11 cellular contexts compared by ENCODE assay signal in the genomic region with DNA sequence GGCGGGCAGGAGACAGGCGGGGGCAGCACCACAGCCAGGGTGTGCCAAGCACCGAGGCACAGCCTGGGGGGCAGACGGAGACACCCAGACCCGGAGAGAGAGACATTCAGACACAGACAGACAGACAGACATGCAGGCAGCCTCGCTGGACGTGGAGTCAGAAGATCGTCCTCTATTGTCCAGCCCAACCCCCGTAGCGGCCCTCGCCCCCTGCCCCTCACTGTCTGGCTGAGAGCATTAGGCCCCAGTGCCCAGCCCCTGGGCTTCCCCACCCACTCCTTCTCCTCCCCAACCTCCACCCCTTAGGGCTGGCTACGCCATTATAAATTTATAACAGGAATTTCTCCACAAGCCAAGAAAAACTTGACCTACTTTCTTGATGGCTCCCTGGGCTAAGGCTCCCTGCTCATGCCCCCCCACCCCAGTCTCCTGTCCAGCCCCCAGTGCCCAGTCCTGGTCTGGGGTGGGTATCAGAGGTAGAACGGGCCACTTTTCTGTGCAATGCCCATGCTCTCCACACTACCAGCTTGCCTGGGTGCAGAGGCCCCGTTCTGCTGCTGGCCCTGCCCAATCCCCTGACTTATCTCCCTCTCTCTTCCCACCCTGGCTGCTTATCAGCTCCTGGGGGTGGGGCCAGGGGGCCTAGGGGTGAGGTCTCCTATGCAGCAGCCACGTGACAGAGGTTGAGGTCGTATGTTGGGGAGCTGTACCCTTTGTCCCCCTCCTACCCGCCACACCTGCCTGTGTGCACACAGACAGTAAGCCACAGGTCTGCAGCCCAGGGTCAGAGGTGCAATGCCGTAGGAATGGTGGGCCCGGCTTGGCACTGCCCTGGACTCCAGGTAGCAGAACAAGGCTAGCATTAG. TPM values are rescaled to one million over a fixed set of nuclear protein-coding genes. Genes with fewer than 3 reads are reported as not detected.
DNase-seq lines count a peak whose midpoint lies in the region; ATAC-seq and TF ChIP-seq lines count a peak whose summit lies in the region.
"Had no signal": no experiment of that assay in that cellular context is flagged by ENCODE, and none has a peak within 500 bp of the region (broad histone marks: within the 10 kb centered on the region; RNA-seq: fewer than 3 reads in every experiment).

No MANE protein-coding gene starts in this region.

- WGBS in mammary epithelial cell (ENCODE audit: low coverage, missing lambda C conversion rate): 20% methylated on average over 5 of the region's 19 CpGs

- intact Hi-C loops in mammary epithelial cell (cut with micrococcal nuclease): no loop called here

- H4K20me1 ChIP-seq in mammary epithelial cell (ENCODE audit: insufficient read depth, low read length): no peaks in the 10 kb centered on the region

- POLR2A ChIA-PET in activated CD4-positive, alpha-beta T cell treated with anti-CD3 and anti-CD28 coated beads, Interleukin-2, amount 10 ng/mL, durations not matched to agents 7 days and 5 days (lab: Charles Lee): no interaction called here

- no peaks in the 10 kb centered on the region for H3K79me2 ChIP-seq in mammary epithelial cell (ENCODE audit: insufficient read depth, low read length)

- no peak for DNase-seq in activated CD4-positive, alpha-beta T cell treated with anti-CD3 and anti-CD28 coated beads, Interleukin-2, amount 10 ng/mL, durations not matched to agents 7 days and 5 days
- DNase-seq in activated CD4-positive, alpha-beta T cell treated with anti-CD3 and anti-CD28 coated beads for 1 hour: no peak
- DNase-seq in mammary epithelial cell: no peak
- DNase-seq in type B pancreatic cell (ENCODE audit: extremely low spot score, unreplicated experiment): no peak
- no peak for DNase-seq in cerebellum (ENCODE audit: low spot score)
- DNase-seq in stimulated activated CD4-positive, alpha-beta T cell treated with anti-CD3 and anti-CD28 coated beads, Interleukin-12 subunit alpha, Interleukin-12 subunit beta, amount 100 ng/mL, for 4 hours: no peak
- DNase-seq: activated gamma-delta T cell treated with Interleukin-2 at 50 U/mL for 16 hours, KG1 had no signal

- H3K27ac ChIP-seq in mammary epithelial cell (ENCODE audit: insufficient read depth, low read depth, low read length): no peak overlapping the region

- BruUV-seq in mammary epithelial cell (replicated peaks; lab: Mats Ljungman, UMichigan): no TSS peak

- H2AFZ ChIP-seq in mammary epithelial cell (ENCODE audit: low read depth, low read length): peak overlapping the region; percentile 28

- H3K4me3 ChIP-seq in mammary epithelial cell (replicated peaks in 1 of 3; ENCODE audit: insufficient read depth in 1 of 3, low read depth in 2 of 3, low read length in 3 of 3): no peak overlapping the region
- H3K4me3 ChIP-seq in mucosa of stomach (ENCODE audit: low read length): no peak overlapping the region

- in situ Hi-C loops in mammary epithelial cell (cut with MboI; ENCODE audit: low sequenced_read_pairs in 2 of 2): no loop called here

- no peaks in the 10 kb centered on the region for H3K36me3 Mint-ChIP-seq in activated CD4-positive, alpha-beta T cell treated with anti-CD3 and anti-CD28 coated beads, Interleukin-2, amount 10 ng/mL, durations not matched to agents 7 days and 5 days (ENCODE audit: low read depth)
- no peaks in the 10 kb centered on the region for H3K36me3 Mint-ChIP-seq in type B pancreatic cell

- no peaks in the 10 kb centered on the region for H3K27me3 Mint-ChIP-seq in activated CD4-positive, alpha-beta T cell treated with anti-CD3 and anti-CD28 coated beads, Interleukin-2, amount 10 ng/mL, durations not matched to agents 7 days and 5 days
- H3K27me3 Mint-ChIP-seq in type B pancreatic cell: no peaks in the 10 kb centered on the region

- H3K4me2 ChIP-seq in mammary epithelial cell (ENCODE audit: insufficient read depth, low read depth, low read length): peak overlapping the region; percentile 29

- H3K9me3 Mint-ChIP-seq in activated CD4-positive, alpha-beta T cell treated with anti-CD3 and anti-CD28 coated beads, Interleukin-2, amount 10 ng/mL, durations not matched to agents 7 days and 5 days: no peaks in the 10 kb centered on the region
- H3K9me3 Mint-ChIP-seq in type B pancreatic cell: no peaks in the 10 kb centered on the region

- H3K9me3 ChIP-seq in mammary epithelial cell (replicated peaks; ENCODE audit: insufficient read depth, low read length): no peaks in the 10 kb centered on the region
- no peaks in the 10 kb centered on the region for H3K9me3 ChIP-seq in mucosa of stomach (ENCODE audit: control insufficient read depth, low read length)

- H3K27ac Mint-ChIP-seq in activated CD4-positive, alpha-beta T cell treated with anti-CD3 and anti-CD28 coated beads, Interleukin-2, amount 10 ng/mL, durations not matched to agents 7 days and 5 days: peak overlapping the region; percentile 19
- H3K27ac Mint-ChIP-seq in type B pancreatic cell: no peak overlapping the region

- no peak overlapping the region for H3K4me3 Mint-ChIP-seq in activated CD4-positive, alpha-beta T cell treated with anti-CD3 and anti-CD28 coated beads, Interleukin-2, amount 10 ng/mL, durations not matched to agents 7 days and 5 days
- H3K4me3 Mint-ChIP-seq in type B pancreatic cell: peak overlapping the region; percentile 25

- dilution Hi-C loops in mammary epithelial cell (cut with HindIII; ENCODE audit: low sequenced_read_pairs): loop anchor here (5.0 kb wide), 1 partner anchor 80 kb away; no protein-coding TSS in a partner anchor

- H3K36me3 ChIP-seq in mammary epithelial cell (ENCODE audit: insufficient read depth, low read length) (no peaks in the 10 kb centered on the region), mucosa of stomach (ENCODE audit: control insufficient read depth, insufficient read depth, low read length) (peaks cover 7% of the 10 kb centered on the region)

- H3K4me1 ChIP-seq in mammary epithelial cell (ENCODE audit: insufficient read depth, low read length) (peaks cover 55% of the 10 kb centered on the region), mucosa of stomach (ENCODE audit: control insufficient read depth, insufficient read depth, low read length) (peaks cover 92% of the 10 kb centered on the region)

- H3K9ac ChIP-seq in mammary epithelial cell (ENCODE audit: insufficient read depth, low read length): no peak overlapping the region
- H3K9ac ChIP-seq in mucosa of stomach (ENCODE audit: low read length): peak overlapping the region; percentile 77

- ATAC-seq in HG03460 (IDR thresholded peaks at IDR 0.05; ENCODE audit: unreplicated experiment): no peak

- H3K27me3 ChIP-seq in mammary epithelial cell (ENCODE audit: insufficient read depth, low read length): no peaks in the 10 kb centered on the region
- H3K27me3 ChIP-seq in mucosa of stomach (ENCODE audit: control insufficient read depth, insufficient read depth, low read length): no peaks in the 10 kb centered on the region

- CTCF ChIA-PET in activated CD4-positive, alpha-beta T cell treated with anti-CD3 and anti-CD28 coated beads, Interleukin-2, amount 10 ng/mL, durations not matched to agents 7 days and 5 days (lab: Charles Lee): interaction anchor here (0.6 to 4.6 kb wide), 4 partner anchors 8 to 99 kb away, joined by 3 to 74 read pairs (median 4); a partner anchor contains a TSS
- CTCF ChIA-PET in mammary epithelial cell (lab: Charles Lee; ENCODE audit: low non-redundant PET): no interaction called here

- TF ChIP-seq CTCF in mammary epithelial cell (conservative IDR thresholded peaks at IDR 0.05 in 1 of 2, IDR thresholded peaks at IDR 0.05 in 1 of 2; ENCODE audit: extremely low read depth in 1 of 2, insufficient read depth in 1 of 2, low read depth in 1 of 2, low read length in 2 of 2) (no peak), type B pancreatic cell (conservative IDR thresholded peaks at IDR 0.05) (no peak)

- peaks cover 46% of the 10 kb centered on the region for H3K4me1 Mint-ChIP-seq in activated CD4-positive, alpha-beta T cell treated with anti-CD3 and anti-CD28 coated beads, Interleukin-2, amount 10 ng/mL, durations not matched to agents 7 days and 5 days
- peaks cover 57% of the 10 kb centered on the region for H3K4me1 Mint-ChIP-seq in type B pancreatic cell (ENCODE audit: unreplicated experiment)

RNA-seq across cellular contexts. Expression of a gene that starts 9.9 kb away (rescaled TPM):
- total RNA-seq in activated CD4-positive, alpha-beta T cell treated with anti-CD3 and anti-CD28 coated beads, Interleukin-2, amount 10 ng/mL, durations not matched to agents 7 days and 5 days: 1 to 10 TPM; 8.6 to 9.1 TPM
- total RNA-seq in mammary epithelial cell: 10 to 100 TPM; 10.8 to 11.7 TPM
- polyA plus RNA-seq in mammary epithelial cell: 10.0 TPM
- 33.1 TPM for polyA minus RNA-seq in mammary epithelial cell
- 18.3 and 37.0 TPM in 2 replicates for total RNA-seq in type B pancreatic cell (ENCODE audit: low replicate concordance)
- 69.7 TPM for total RNA-seq in cerebellum

RNA-seq across cellular contexts. Expression of a gene that starts 18.5 kb away (rescaled TPM):
- 100 to 1,000 TPM in 1 of 2 experiments, 10 to 100 TPM in 1; 92.1 to 102 TPM for total RNA-seq in activated CD4-positive, alpha-beta T cell treated with anti-CD3 and anti-CD28 coated beads, Interleukin-2, amount 10 ng/mL, durations not matched to agents 7 days and 5 days
- 10 to 100 TPM; 59.3 to 85.6 TPM for total RNA-seq in mammary epithelial cell
- 91.2 TPM for polyA plus RNA-seq in mammary epithelial cell
- 116 TPM for polyA minus RNA-seq in mammary epithelial cell
- 93.2 and 123 TPM in 2 replicates for total RNA-seq in type B pancreatic cell (ENCODE audit: low replicate concordance)
- total RNA-seq in cerebellum: 75.9 TPM

RNA-seq across cellular contexts. Expression of a gene that starts 27.7 kb away (rescaled TPM):
- total RNA-seq in activated CD4-positive, alpha-beta T cell treated with anti-CD3 and anti-CD28 coated beads, Interleukin-2, amount 10 ng/mL, durations not matched to agents 7 days and 5 days: 1 to 10 TPM; 5.5 to 5.8 TPM
- total RNA-seq in mammary epithelial cell: 10 to 100 TPM in 1 of 2 donors, 1 to 10 TPM in 1; 2.0 to 25.9 TPM
- polyA plus RNA-seq in mammary epithelial cell: 7.9 TPM
- polyA minus RNA-seq in mammary epithelial cell: 41.0 TPM
- 5.7 and 9.5 TPM in 2 replicates for total RNA-seq in type B pancreatic cell (ENCODE audit: low replicate concordance)
- total RNA-seq in cerebellum: 0.54 TPM

RNA-seq across cellular contexts. Expression of a gene that starts 49.1 kb away (rescaled TPM):
- 10 to 100 TPM; 95.4 to 97.1 TPM for total RNA-seq in activated CD4-positive, alpha-beta T cell treated with anti-CD3 and anti-CD28 coated beads, Interleukin-2, amount 10 ng/mL, durations not matched to agents 7 days and 5 days
- total RNA-seq in mammary epithelial cell (10 to 100 TPM; 36.8 to 72.1 TPM), type B pancreatic cell (ENCODE audit: low replicate concordance) (86.3 and 128 TPM in 2 replicates), cerebellum (84.8 TPM)
- 41.3 TPM for polyA plus RNA-seq in mammary epithelial cell
- 53.9 TPM for polyA minus RNA-seq in mammary epithelial cell

RNA-seq across cellular contexts. Expression of a gene that starts 57.5 kb away (rescaled TPM):
- not detected for total RNA-seq in activated CD4-positive, alpha-beta T cell treated with anti-CD3 and anti-CD28 coated beads, Interleukin-2, amount 10 ng/mL, durations not matched to agents 7 days and 5 days
- total RNA-seq in mammary epithelial cell (1 to 10 TPM in 1 of 2 donors, not detected in 1; 8.2 TPM), type B pancreatic cell (ENCODE audit: low replicate concordance) (not detected in 2 replicates), cerebellum (0.27 TPM)
- 5.1 TPM for polyA plus RNA-seq in mammary epithelial cell
- not detected for polyA minus RNA-seq in mammary epithelial cell
- total RNA-seq: renal cortical epithelial cell had no signal
